Comparison of ENCODE assay signal across 38 cellular contexts in the genomic region with DNA sequence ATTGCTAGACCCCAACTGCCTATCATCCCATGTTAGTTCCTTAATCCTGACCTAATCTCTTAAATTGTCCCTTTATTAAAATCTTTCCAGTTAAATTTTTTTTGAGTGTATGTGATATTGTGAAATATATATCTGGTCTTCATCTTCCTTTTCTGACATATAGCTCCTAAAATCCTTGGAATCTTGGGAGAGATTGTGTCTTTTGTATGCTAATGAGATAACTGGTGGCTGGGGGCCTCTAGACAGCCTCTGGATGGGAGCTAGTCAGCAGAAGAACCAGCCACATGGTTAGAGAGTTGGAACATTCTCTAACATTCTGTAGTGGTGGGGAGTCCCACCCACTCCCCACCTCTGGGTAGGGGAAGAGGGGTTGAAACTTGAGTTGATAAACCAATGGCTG. TPM values are rescaled to one million over a fixed set of nuclear protein-coding genes. Genes with fewer than 3 reads are reported as not detected.
"Had no signal": no experiment of that assay in that cellular context is flagged by ENCODE, and none has a peak within 500 bp of the region (broad histone marks: within the 10 kb centered on the region; RNA-seq: fewer than 3 reads in every experiment).

No MANE protein-coding gene starts in this region.

- DNase-seq: activated B cell treated with CpG ODN at 0.5 μM for 24 hours; activated CD4-positive, alpha-beta memory T cell treated with anti-CD3 and anti-CD28 coated beads for 36 hours; activated CD4-positive, alpha-beta T cell treated with anti-CD3 and anti-CD28 coated beads for 4 hours; activated CD4-positive, alpha-beta T cell treated with anti-CD3 and anti-CD28 coated beads, Interleukin-2, amount 10 ng/mL, durations not matched to agents 24 days and 14 days; activated CD4-positive, alpha-beta T cell treated with anti-CD3 and anti-CD28 coated beads, Interleukin-2, amount 50 U/mL, for 1 hour; activated CD4-positive, alpha-beta T cell treated with anti-CD3 and anti-CD28 coated beads, Interleukin-2, amount 50 U/mL, for 4 hours; activated CD4-positive, CD25-positive, alpha-beta regulatory T cell treated with anti-CD3 and anti-CD28 coated beads, Interleukin-2, amount 50 U/mL, for 72 hours; activated CD8-positive, alpha-beta memory T cell treated with anti-CD3 and anti-CD28 coated beads, Interleukin-2, amount 50 U/mL, for 4 hours; activated CD8-positive, alpha-beta T cell treated with anti-CD3 and anti-CD28 coated beads for 36 hours; activated effector memory CD4-positive, alpha-beta T cell treated with anti-CD3 and anti-CD28 coated beads, Interleukin-2, amount 50 U/mL, for 16 hours; activated gamma-delta T cell treated with Interleukin-2 at 50 U/mL for 16 hours; activated naive CD4-positive, alpha-beta T cell; activated naive CD4-positive, alpha-beta T cell treated with anti-CD3 and anti-CD28 coated beads for 36 hours; activated naive CD4-positive, alpha-beta T cell treated with anti-CD3 and anti-CD28 coated beads, Interleukin-2, amount 50 U/mL, for 16 hours; activated naive CD8-positive, alpha-beta T cell treated with anti-CD3 and anti-CD28 coated beads for 36 hours; activated T-cell treated with anti-CD3 and anti-CD28 coated beads for 4 hours; activated T-cell treated with anti-CD3 and anti-CD28 coated beads, Interleukin-2, amount 50 U/mL, for 1 hour; activated T-cell treated with anti-CD3 and anti-CD28 coated beads, Interleukin-2, amount 50 U/mL, for 4 hours; activated T-cell treated with anti-CD3 and anti-CD28 coated beads, Interleukin-2, amount 50 U/mL, for 72 hours; adrenal gland; amniotic stem cell; aorta; body of pancreas; brain microvascular endothelial cell; SW 1271; T-helper 1 cell; T-helper 2 cell; T-helper 9 cell had no signal

- H3K4me3 ChIP-seq: adrenal gland, body of pancreas, breast epithelium had no signal

- H3K27ac Mint-ChIP-seq: activated B cell treated with CpG ODN at 0.5 μM for 24 hours; activated CD4-positive, alpha-beta memory T cell treated with anti-CD3 and anti-CD28 coated beads for 36 hours; activated CD4-positive, alpha-beta T cell treated with anti-CD3 and anti-CD28 coated beads, Interleukin-2, amount 10 ng/mL, durations not matched to agents 24 days and 14 days; activated CD8-positive, alpha-beta T cell treated with anti-CD3 and anti-CD28 coated beads for 36 hours; activated naive CD4-positive, alpha-beta T cell treated with anti-CD3 and anti-CD28 coated beads for 36 hours; activated naive CD4-positive, alpha-beta T cell treated with anti-CD3 and anti-CD28 coated beads, Interleukin-2, amount 50 U/mL, for 72 hours; activated naive CD8-positive, alpha-beta T cell treated with anti-CD3 and anti-CD28 coated beads for 36 hours; activated T-cell treated with anti-CD3 and anti-CD28 coated beads, Interleukin-2, amount 50 U/mL, for 72 hours; activated T-helper 1 cell treated with anti-CD3 and anti-CD28 coated beads, Interleukin-12 subunit alpha, Interleukin-12 subunit beta, Interleukin-2, Interleukin-4 antibody, amounts not matched to agents 30 ng/mL and 10 ng/mL and 1 ng/mL, durations not matched to agents 14 hours and 24 hours and 36 hours; activated T-helper 17 cell treated with anti-CD3 and anti-CD28 coated beads, Interleukin-2, amount 50 U/mL, for 72 hours; T-helper 1 cell treated with Interleukin-12 subunit alpha and Interleukin-12 subunit beta and Interleukin-4 antibody, amounts not matched to agents 30 μg/mL and 1 μg/mL, for 36 hours; T-helper 2 cell treated with Interferon-gamma antibody and Interleukin-4, amounts not matched to agents 5 μg/mL and 100 μg/mL, for 36 hours had no signal

- H3K27me3 Mint-ChIP-seq: activated CD4-positive, alpha-beta memory T cell treated with anti-CD3 and anti-CD28 coated beads for 36 hours; activated naive CD8-positive, alpha-beta T cell treated with anti-CD3 and anti-CD28 coated beads for 36 hours; activated T-helper 17 cell treated with anti-CD3 and anti-CD28 coated beads, Interleukin-2, amount 50 U/mL, for 72 hours had no signal

- H3K27me3 ChIP-seq: adrenal gland, body of pancreas, brain microvascular endothelial cell, breast epithelium had no signal

- H3K27ac ChIP-seq: adrenal gland, body of pancreas, brain microvascular endothelial cell, breast epithelium, VCaP had no signal

- H3K9me3 ChIP-seq: adrenal gland, body of pancreas, breast epithelium had no signal

- H3K9me3 Mint-ChIP-seq: activated B cell treated with CpG ODN at 0.5 μM for 24 hours; activated CD4-positive, alpha-beta memory T cell treated with anti-CD3 and anti-CD28 coated beads for 36 hours; activated CD4-positive, alpha-beta T cell treated with anti-CD3 and anti-CD28 coated beads, Interleukin-2, amount 10 ng/mL, durations not matched to agents 24 days and 14 days; activated CD8-positive, alpha-beta T cell treated with anti-CD3 and anti-CD28 coated beads for 36 hours; activated naive CD4-positive, alpha-beta T cell treated with anti-CD3 and anti-CD28 coated beads for 36 hours; activated naive CD4-positive, alpha-beta T cell treated with anti-CD3 and anti-CD28 coated beads, Interleukin-2, amount 50 U/mL, for 72 hours; activated naive CD8-positive, alpha-beta T cell treated with anti-CD3 and anti-CD28 coated beads for 36 hours; activated T-cell treated with anti-CD3 and anti-CD28 coated beads, Interleukin-2, amount 50 U/mL, for 4 hours; activated T-cell treated with anti-CD3 and anti-CD28 coated beads, Interleukin-2, amount 50 U/mL, for 72 hours; activated T-helper 1 cell treated with anti-CD3 and anti-CD28 coated beads, Interleukin-12 subunit alpha, Interleukin-12 subunit beta, Interleukin-2, Interleukin-4 antibody, amounts not matched to agents 30 ng/mL and 10 ng/mL and 1 ng/mL, durations not matched to agents 14 hours and 24 hours and 36 hours; activated T-helper 17 cell treated with anti-CD3 and anti-CD28 coated beads, Interleukin-2, amount 50 U/mL, for 72 hours; T-helper 1 cell treated with Interleukin-12 subunit alpha and Interleukin-12 subunit beta and Interleukin-4 antibody, amounts not matched to agents 30 μg/mL and 1 μg/mL, for 36 hours; T-helper 2 cell treated with Interferon-gamma antibody and Interleukin-4, amounts not matched to agents 5 μg/mL and 100 μg/mL, for 36 hours had no signal

- H3K4me1 ChIP-seq: adrenal gland, body of pancreas, breast epithelium had no signal

- H3K4me1 Mint-ChIP-seq: activated B cell treated with CpG ODN at 0.5 μM for 24 hours; activated CD4-positive, alpha-beta T cell treated with anti-CD3 and anti-CD28 coated beads, Interleukin-2, amount 10 ng/mL, durations not matched to agents 24 days and 14 days; activated naive CD8-positive, alpha-beta T cell treated with anti-CD3 and anti-CD28 coated beads for 36 hours; activated T-helper 17 cell treated with anti-CD3 and anti-CD28 coated beads, Interleukin-2, amount 50 U/mL, for 72 hours had no signal

- FAIRE-seq: astrocyte, TTC549 had no signal

- H3K36me3 Mint-ChIP-seq: activated CD4-positive, alpha-beta memory T cell treated with anti-CD3 and anti-CD28 coated beads for 36 hours; activated naive CD4-positive, alpha-beta T cell treated with anti-CD3 and anti-CD28 coated beads, Interleukin-2, amount 50 U/mL, for 72 hours; activated naive CD8-positive, alpha-beta T cell treated with anti-CD3 and anti-CD28 coated beads for 36 hours had no signal

- H3K36me3 ChIP-seq: adrenal gland, brain microvascular endothelial cell, breast epithelium had no signal

- H3K4me3 Mint-ChIP-seq: activated B cell treated with CpG ODN at 0.5 μM for 24 hours; activated CD4-positive, alpha-beta memory T cell treated with anti-CD3 and anti-CD28 coated beads for 36 hours; activated CD4-positive, alpha-beta T cell treated with anti-CD3 and anti-CD28 coated beads, Interleukin-2, amount 10 ng/mL, durations not matched to agents 24 days and 14 days; activated CD8-positive, alpha-beta T cell treated with anti-CD3 and anti-CD28 coated beads for 36 hours; activated naive CD4-positive, alpha-beta T cell treated with anti-CD3 and anti-CD28 coated beads for 36 hours; activated naive CD8-positive, alpha-beta T cell treated with anti-CD3 and anti-CD28 coated beads for 36 hours; activated T-cell treated with anti-CD3 and anti-CD28 coated beads, Interleukin-2, amount 50 U/mL, for 4 hours; activated T-cell treated with anti-CD3 and anti-CD28 coated beads, Interleukin-2, amount 50 U/mL, for 72 hours; activated T-helper 1 cell treated with anti-CD3 and anti-CD28 coated beads, Interleukin-12 subunit alpha, Interleukin-12 subunit beta, Interleukin-2, Interleukin-4 antibody, amounts not matched to agents 30 ng/mL and 10 ng/mL and 1 ng/mL, durations not matched to agents 14 hours and 24 hours and 36 hours; activated T-helper 17 cell treated with anti-CD3 and anti-CD28 coated beads, Interleukin-2, amount 50 U/mL, for 72 hours; T-helper 1 cell treated with Interleukin-12 subunit alpha and Interleukin-12 subunit beta and Interleukin-4 antibody, amounts not matched to agents 30 μg/mL and 1 μg/mL, for 36 hours; T-helper 2 cell treated with Interferon-gamma antibody and Interleukin-4, amounts not matched to agents 5 μg/mL and 100 μg/mL, for 36 hours had no signal

- ATAC-seq: activated CD8-positive, alpha-beta T cell treated with anti-CD3 and anti-CD28 coated beads for 36 hours; activated naive CD4-positive, alpha-beta T cell treated with anti-CD3 and anti-CD28 coated beads, Interleukin-2, amount 50 U/mL, for 72 hours; activated T-cell treated with anti-CD3 and anti-CD28 coated beads, Interleukin-2, amount 50 U/mL, for 4 hours; activated T-cell treated with anti-CD3 and anti-CD28 coated beads, Interleukin-2, amount 50 U/mL, for 72 hours; activated T-helper 17 cell treated with anti-CD3 and anti-CD28 coated beads, Interleukin-2, amount 50 U/mL, for 72 hours; body of pancreas had no signal

RNA-seq across cellular contexts. Expression of gene CCL19, which starts 3.7 kb away (rescaled TPM):
- total RNA-seq: activated B cell treated with CpG ODN at 0.5 μM for 24 hours; activated CD4-positive, alpha-beta memory T cell treated with anti-CD3 and anti-CD28 coated beads for 36 hours; activated CD4-positive, alpha-beta T cell treated with anti-CD3 and anti-CD28 coated beads, Interleukin-2, amount 10 ng/mL, durations not matched to agents 24 days and 14 days; activated CD8-positive, alpha-beta memory T cell treated with anti-CD3 and anti-CD28 coated beads for 36 hours; activated CD8-positive, alpha-beta T cell treated with anti-CD3 and anti-CD28 coated beads for 36 hours; activated naive CD4-positive, alpha-beta T cell treated with anti-CD3 and anti-CD28 coated beads for 36 hours; activated naive CD4-positive, alpha-beta T cell treated with anti-CD3 and anti-CD28 coated beads, Interleukin-2, amount 50 U/mL, for 72 hours; activated naive CD8-positive, alpha-beta T cell treated with anti-CD3 and anti-CD28 coated beads for 36 hours; activated T-cell treated with anti-CD3 and anti-CD28 coated beads, Interleukin-2, amount 50 U/mL, for 72 hours; activated T-helper 1 cell treated with anti-CD3 and anti-CD28 coated beads, Interleukin-12 subunit alpha, Interleukin-12 subunit beta, Interleukin-2, Interleukin-4 antibody, amounts not matched to agents 30 ng/mL and 10 ng/mL and 1 ng/mL, durations not matched to agents 14 hours and 24 hours and 36 hours; activated T-helper 17 cell treated with anti-CD3 and anti-CD28 coated beads, Interleukin-2, amount 50 U/mL, for 72 hours; astrocyte; body of pancreas had no signal

RNA-seq across cellular contexts. Expression of gene CCL21, which starts 15.1 kb away (rescaled TPM):
- total RNA-seq: activated B cell treated with CpG ODN at 0.5 μM for 24 hours; activated CD4-positive, alpha-beta memory T cell treated with anti-CD3 and anti-CD28 coated beads for 36 hours; activated CD4-positive, alpha-beta T cell treated with anti-CD3 and anti-CD28 coated beads, Interleukin-2, amount 10 ng/mL, durations not matched to agents 24 days and 14 days; activated CD8-positive, alpha-beta memory T cell treated with anti-CD3 and anti-CD28 coated beads for 36 hours; activated CD8-positive, alpha-beta T cell treated with anti-CD3 and anti-CD28 coated beads for 36 hours; activated naive CD4-positive, alpha-beta T cell treated with anti-CD3 and anti-CD28 coated beads for 36 hours; activated naive CD4-positive, alpha-beta T cell treated with anti-CD3 and anti-CD28 coated beads, Interleukin-2, amount 50 U/mL, for 72 hours; activated naive CD8-positive, alpha-beta T cell treated with anti-CD3 and anti-CD28 coated beads for 36 hours; activated T-cell treated with anti-CD3 and anti-CD28 coated beads, Interleukin-2, amount 50 U/mL, for 4 hours; activated T-cell treated with anti-CD3 and anti-CD28 coated beads, Interleukin-2, amount 50 U/mL, for 72 hours; activated T-helper 1 cell treated with anti-CD3 and anti-CD28 coated beads, Interleukin-12 subunit alpha, Interleukin-12 subunit beta, Interleukin-2, Interleukin-4 antibody, amounts not matched to agents 30 ng/mL and 10 ng/mL and 1 ng/mL, durations not matched to agents 14 hours and 24 hours and 36 hours; activated T-helper 17 cell treated with anti-CD3 and anti-CD28 coated beads, Interleukin-2, amount 50 U/mL, for 72 hours; astrocyte had no signal

RNA-seq across cellular contexts. Expression of gene CCL27, which starts 32.4 kb away (rescaled TPM):
- total RNA-seq: activated B cell treated with CpG ODN at 0.5 μM for 24 hours, aorta, body of pancreas, breast epithelium had no signal
- polyA plus RNA-seq: aorta had no signal
